8 cellular contexts compared by ENCODE assay signal in the genomic region with DNA sequence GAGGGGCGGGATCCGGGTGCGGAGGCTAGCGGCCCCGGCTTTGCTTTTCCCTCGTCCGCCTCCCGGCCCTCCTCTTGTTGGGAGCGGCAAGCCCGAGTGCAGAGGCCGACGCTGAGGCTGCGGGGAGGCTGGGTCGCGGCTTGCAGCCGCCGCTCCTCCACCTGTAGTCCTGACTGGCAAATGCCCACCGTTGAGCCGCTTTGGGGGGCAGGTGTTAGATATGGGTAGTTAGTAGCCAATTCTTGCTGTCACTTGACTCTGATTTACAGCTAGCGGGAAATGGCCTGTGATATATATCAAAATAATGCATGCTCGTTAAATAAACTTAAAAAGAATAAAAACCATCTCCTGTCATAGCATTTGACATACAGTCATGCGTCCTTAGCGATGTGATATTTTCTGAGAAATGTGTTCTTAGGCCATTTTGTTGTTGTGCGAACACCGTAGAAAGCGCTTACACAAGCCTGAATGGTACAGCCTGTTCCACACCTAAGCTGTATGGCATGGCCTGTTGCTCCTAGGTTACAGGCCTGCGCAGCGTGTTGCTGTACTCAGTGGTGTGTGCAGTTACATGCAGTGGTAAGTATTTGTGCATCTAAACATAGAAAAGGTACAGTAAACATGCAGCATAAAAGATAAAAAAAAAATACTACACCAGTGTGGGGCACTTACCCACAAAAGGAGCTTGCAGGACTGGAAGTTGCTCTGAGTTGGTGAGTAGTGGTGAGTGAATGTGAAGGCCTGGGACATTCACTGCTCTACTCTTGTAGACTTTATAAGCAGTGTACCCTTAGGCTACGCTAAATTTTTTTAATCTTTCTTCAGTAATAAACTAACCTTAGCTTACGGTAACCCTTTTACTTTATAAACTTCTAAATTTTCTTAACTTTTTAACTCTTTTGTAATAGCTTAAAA. TPM values are rescaled to one million over a fixed set of nuclear protein-coding genes. Genes with fewer than 3 reads are reported as not detected.
A peak's percentile ranks its signal among the peaks of the same experiment; 100 is the strongest.
DNase-seq lines count a peak whose midpoint lies in the region; ATAC-seq, FAIRE-seq and TF ChIP-seq lines count a peak whose summit lies in the region.

No MANE protein-coding gene starts in this region.

- no peak for TF ChIP-seq POLR2A in NB4 (IDR thresholded peaks at IDR 0.05; ENCODE audit: extremely low read depth, insufficient read length)
- TF ChIP-seq POLR2A in GM12878 (IDR thresholded peaks at IDR 0.05; ENCODE audit: low read depth, low read length) = no peak

- H3K27me3 ChIP-seq in AG04450 (ENCODE audit: control insufficient read depth, insufficient read depth, low read length) = no peaks in the 10 kb centered on the region
- no peaks in the 10 kb centered on the region for H3K27me3 ChIP-seq in GM12878 (replicated peaks in 1 of 2; ENCODE audit: control insufficient read depth in 2 of 2, insufficient read depth in 2 of 2, low read length in 1 of 2)
- H3K27me3 ChIP-seq in iPS-20b (ENCODE audit: insufficient read depth, low read length) = no peaks in the 10 kb centered on the region
- no peaks in the 10 kb centered on the region for H3K27me3 ChIP-seq in smooth muscle cell (ENCODE audit: low read depth)

- peaks cover 12% of the 10 kb centered on the region for H3F3A ChIP-seq in smooth muscle cell (ENCODE audit: low read depth)

- H3K4me3 ChIP-seq in AG04450 (ENCODE audit: low read depth, low read length) (peak overlapping the region; percentile 92), NB4 (ENCODE audit: low read depth, low read length) (peak overlapping the region; percentile 94), GM12878 (peak overlapping the region; percentile 94), iPS-20b (ENCODE audit: low read length) (peak overlapping the region; percentile 88), smooth muscle cell (peak overlapping the region; percentile 97)

- H3K4me1 ChIP-seq in GM12878 (ENCODE audit: control insufficient read depth, insufficient read depth, low read length) (no peaks in the 10 kb centered on the region), iPS-20b (ENCODE audit: insufficient read depth, low read length) (0 out of 2 replicates have a peak, but pooled peaks cover 2% of the 10 kb centered on the region), smooth muscle cell (ENCODE audit: low read depth) (peaks cover 8% of the 10 kb centered on the region)

- RAD21 ChIA-PET in GM12878 (lab: Charles Lee; ENCODE audit: unreplicated experiment) = interaction anchor here (0.7 to 5.3 kb wide), 24 partner anchors 11 to 424 kb away, joined by 3 to 30 read pairs (median 4); partner anchors contain the start of gene RBSN

- no peaks in the 10 kb centered on the region for H4K20me1 ChIP-seq in GM12878 (ENCODE audit: control insufficient read depth, insufficient read depth)
- peaks cover 51% of the 10 kb centered on the region for H4K20me1 ChIP-seq in smooth muscle cell (ENCODE audit: low read depth)

- H3K4me2 ChIP-seq in GM12878 (ENCODE audit: control insufficient read depth, insufficient read depth) = peak overlapping the region; percentile 88
- H3K4me2 ChIP-seq in smooth muscle cell = peak overlapping the region; percentile 98

- intact Hi-C loops in GM12878 (cut with micrococcal nuclease; ENCODE audit: unreplicated experiment) = loop anchor here (1.0 to 10.0 kb wide), 3 partner anchors 98 to 349 kb away; no protein-coding TSS in a partner anchor

- SMC1A ChIA-PET in GM12878 (lab: Charles Lee; ENCODE audit: uncharacterized antibody, unreplicated experiment) = interaction anchor here (0.6 to 12.1 kb wide), 22 partner anchors 7 to 1103 kb away, joined by 3 to 135 read pairs (median 4); no protein-coding TSS in a partner anchor

- POLR2A ChIA-PET in AG04450 (lab: Yijun Ruan, JAX) (no interaction called here), GM12878 (lab: Charles Lee) (interaction anchor here (0.6 to 1.2 kb wide), 8 partner anchors 10 to 206 kb away, joined by 3 to 5 read pairs (median 3); no protein-coding TSS in a partner anchor)

- TF ChIP-seq CTCF in AG04450 (IDR thresholded peaks at IDR 0.05; ENCODE audit: low read depth, low read length) (no peak), GM20000 (IDR thresholded peaks at IDR 0.05; ENCODE audit: extremely low read depth, missing control alignments) (no peak), NB4 (IDR thresholded peaks at IDR 0.05; ENCODE audit: low read depth, low read length) (no peak), GM12878 (IDR thresholded peaks at IDR 0.05 in 2 of 3, conservative IDR thresholded peaks at IDR 0.05 in 1 of 3; ENCODE audit: control insufficient read depth in 2 of 3, extremely low read depth in 1 of 3, insufficient read depth in 1 of 3, low read depth in 3 of 3, low read length in 3 of 3) (no peak), smooth muscle cell (IDR thresholded peaks at IDR 0.05; ENCODE audit: borderline replicate concordance, insufficient read depth, poor library complexity, severe bottlenecking) (no peak)

- no peaks in the 10 kb centered on the region for H3K9me3 ChIP-seq in AG04450 (ENCODE audit: control insufficient read depth, insufficient read depth, low read length)
- no peaks in the 10 kb centered on the region for H3K9me3 ChIP-seq in GM12878 (replicated peaks; ENCODE audit: control insufficient read depth, insufficient read depth, low read length)
- H3K9me3 ChIP-seq in iPS-20b (ENCODE audit: insufficient read depth, low read depth, low read length) = no peaks in the 10 kb centered on the region
- H3K9me3 ChIP-seq in smooth muscle cell (replicated peaks; ENCODE audit: low read depth) = no peaks in the 10 kb centered on the region

- H2AFZ ChIP-seq in GM12878 (ENCODE audit: control insufficient read depth, low read depth, low read length) (peak overlapping the region; percentile 72), smooth muscle cell (ENCODE audit: low read depth) (peak overlapping the region; percentile 98)

- H3K36me3 ChIP-seq in GM12878 (ENCODE audit: control insufficient read depth in 2 of 2, insufficient read depth in 2 of 2, low read length in 1 of 2) = no peaks in the 10 kb centered on the region
- H3K36me3 ChIP-seq in iPS-20b (ENCODE audit: insufficient read depth, low read depth, low read length) = peaks cover 7% of the 10 kb centered on the region; the same call in 1 of the 2 replicates
- H3K36me3 ChIP-seq in smooth muscle cell (ENCODE audit: low read depth) = no peaks in the 10 kb centered on the region

- H3K27ac ChIP-seq in AG04450 (ENCODE audit: low read depth, low read length) (peak overlapping the region; percentile 65), GM12878 (ENCODE audit: control insufficient read depth, insufficient read depth) (peak overlapping the region; percentile 61), iPS-20b (ENCODE audit: low read length) (no peak overlapping the region), smooth muscle cell (ENCODE audit: low read depth) (peak overlapping the region; percentile 89)

- ATAC-seq in GM12878 = peak; percentile 66

- H3K79me2 ChIP-seq in GM12878 (ENCODE audit: control insufficient read depth, insufficient read depth, low read length) = peaks cover 37% of the 10 kb centered on the region
- H3K79me2 ChIP-seq in smooth muscle cell (ENCODE audit: low read depth) = peaks cover 55% of the 10 kb centered on the region

- TF ChIP-seq RAD21 in GM12878 (IDR thresholded peaks at IDR 0.05; ENCODE audit: insufficient read depth, low read depth, low read length) = no peak

- H3K9ac ChIP-seq in GM12878 (ENCODE audit: control insufficient read depth, insufficient read depth, low read length) (peak overlapping the region; percentile 80), iPS-20b (ENCODE audit: low read depth, low read length) (peak overlapping the region; percentile 78), smooth muscle cell (ENCODE audit: low read depth) (peak overlapping the region; percentile 98)

- under 1% methylated on average over 30 of the region's 30 CpGs for WGBS in GM12878 (ENCODE audit: insufficient coverage, insufficient replicate concordance, low lambda C conversion rate, missing lambda C conversion rate)
- WGBS in smooth muscle cell (ENCODE audit: low lambda C conversion rate) = 11% methylated on average over 29 of the region's 30 CpGs

- no peak for DNase-seq in AG04450 (ENCODE audit: low read depth, low spot score)
- DNase-seq in GM20000 (ENCODE audit: low spot score) = peak; percentile 32
- peak; percentile 66 for DNase-seq in NB4 (ENCODE audit: low read depth)
- DNase-seq in GM12878 (ENCODE audit: low read depth, low spot score) = no peak
- no peak for DNase-seq in smooth muscle cell (lab: John Stamatoyannopoulos, UW; ENCODE audit: unreplicated experiment)
- DNase-seq in NCI-H1092 treated with DMSO at 0.1 percent for 48 hours (lab: John Stamatoyannopoulos, UW) = no peak
- no peak for DNase-seq in cerebellum (ENCODE audit: low spot score)

- TF ChIP-seq EP300 in GM12878 (IDR thresholded peaks at IDR 0.05; ENCODE audit: borderline replicate concordance in 1 of 2, control insufficient read depth in 1 of 2, low read depth in 2 of 2, low read length in 2 of 2) = no peak

- in situ Hi-C loops in GM12878 (cut with MboI) = loop anchor here (10.0 kb wide), 2 partner anchors 598 to 1038 kb away; no protein-coding TSS in a partner anchor

- CTCF ChIA-PET in AG04450 (lab: Charles Lee) (interaction anchor here (0.6 to 10.2 kb wide), 10 partner anchors 8 to 595 kb away, joined by 3 to 135 read pairs (median 6); no protein-coding TSS in a partner anchor), GM12878 (lab: Yijun Ruan, JAX) (interaction anchor here (0.6 to 9.7 kb wide), 20 partner anchors 11 to 604 kb away, joined by 3 to 123 read pairs (median 4); no protein-coding TSS in a partner anchor)

- FAIRE-seq in GM12878 (lab: Jason Lieb, UNC) = no peak

- BruUV-seq in GM12878 (replicated peaks; lab: Mats Ljungman, UMichigan) = TSS peak; percentile 68

RNA-seq across cellular contexts. Expression of gene CAPN7, which starts 0.9 kb away (rescaled TPM):
- polyA plus RNA-seq in AG04450 (2011; rRNA removed) (21.8 and 29.0 TPM in 2 replicates), GM12878 (2011; rRNA removed) (24.6 and 41.2 TPM in 2 replicates), GM12878 (2014; fragmentation: Illumina TruSeq; extraction: Trizol) (19.2 and 25.4 TPM in 2 replicates), GM12878 (2014; fragmentation: Nextera tagmentation; extraction: Ambion mirVana) (1 to 10 TPM; 5.3 to 6.7 TPM), GM12878 (2014; rRNA removed) (13.4 and 15.2 TPM in 2 replicates), GM12878 (2016; fragmentation: Nextera tagmentation; extraction: Ambion mirVana) (10 to 100 TPM; 24.3 to 27.0 TPM), smooth muscle cell (20.5 and 26.0 TPM in 2 replicates)
- polyA minus RNA-seq in AG04450 (2011; rRNA and poly(A)+ RNA removed) = 20.0 and 23.8 TPM in 2 replicates
- 142 and 155 TPM in 2 replicates for total RNA-seq in GM12878 (2013; cell fraction: nucleolus; rRNA removed)
- total RNA-seq in GM12878 (2014; rRNA removed) (16.5 and 19.9 TPM in 2 replicates), GM12878 (2014; rRNA removed; fragmentation: Illumina TruSeq; extraction: Trizol) (17.2 and 18.6 TPM in 2 replicates), GM12878 (2021) (19.2 and 24.4 TPM in 2 replicates), smooth muscle cell (38.7 and 45.8 TPM in 2 replicates), cerebellum (59.7 TPM)
- polyA plus RNA-seq in GM12878 (2011; ENCODE audit: low read depth) = 6.1 TPM
- 10.6 and 10.9 TPM in 2 replicates for polyA plus RNA-seq in GM12878 (2011; cell fraction: cytosol; rRNA removed)
- 37.1 and 54.9 TPM in 2 replicates for polyA plus RNA-seq in GM12878 (2011; cell fraction: nucleus; rRNA removed)
- 10.0 and 13.8 TPM in 2 replicates for polyA plus RNA-seq in GM12878 (2012)
- polyA minus RNA-seq in GM12878 (2011; rRNA and poly(A)+ RNA removed) = 15.8 and 20.5 TPM in 2 replicates
- polyA minus RNA-seq in GM12878 (2011; cell fraction: cytosol; rRNA and poly(A)+ RNA removed) = 7.8 and 10.0 TPM in 2 replicates
- 32.0 and 49.4 TPM in 2 replicates for polyA minus RNA-seq in GM12878 (2011; cell fraction: nucleus; rRNA and poly(A)+ RNA removed)

Comparison
In these comparisons a context has a peak if more than half of its experiments do, and no peak if none do; other contexts are left out.
1. DNase-seq: peak in GM20000 (single experiment) and NB4 (single experiment); none in AG04450 (single experiment), GM12878 (single experiment), smooth muscle cell (single experiment), NCI-H1092 treated with DMSO at 0.1 percent for 48 hours (single experiment) and cerebellum (single experiment).
2. Peak in every context shown above with its lines, with median percentiles within 50 percentile points of each other: H3K4me3 ChIP-seq and H3K9ac ChIP-seq.